Comparison of ENCODE assay signal across 1 cellular context in the genomic region with DNA sequence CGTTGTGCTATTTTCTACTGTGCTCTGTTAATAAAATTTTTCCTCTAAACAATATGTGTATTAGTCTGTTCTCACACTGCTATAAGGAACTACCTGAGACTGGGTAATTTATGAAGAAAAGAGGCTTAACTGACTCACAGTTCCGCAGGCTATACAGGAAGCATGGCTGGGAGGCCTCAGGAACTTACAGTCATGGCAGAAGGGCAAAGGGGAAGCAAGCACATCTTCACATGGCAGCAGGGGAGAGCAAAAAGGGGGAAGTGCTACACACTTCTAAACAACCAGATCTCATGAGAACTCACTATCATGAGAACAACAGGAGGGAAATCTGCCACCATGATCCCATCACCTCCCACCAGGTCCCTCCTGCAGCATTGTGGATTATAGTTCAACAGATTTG. TPM values are rescaled to one million over a fixed set of nuclear protein-coding genes. Genes with fewer than 3 reads are reported as not detected.
"Had no signal": no experiment of that assay in that cellular context is flagged by ENCODE, and none has a peak within 500 bp of the region (broad histone marks: within the 10 kb centered on the region; RNA-seq: fewer than 3 reads in every experiment).

No MANE protein-coding gene starts in this region.

RNA-seq across cellular contexts. Expression of a gene that starts 44.0 kb away (rescaled TPM):
- total RNA-seq: natural killer cell treated with Interleukin-12 subunit alpha and Interleukin-12 subunit beta and Interleukin-15 and Interleukin-18, amount 100 ng/mL, for 72 hours had no signal
